ENCODE assay signal across 13 cellular contexts in genomic region chr3:46662771-46663551, GRCh38. TPM values are rescaled to one million over a fixed set of nuclear protein-coding genes. Genes with fewer than 3 reads are reported as not detected.
DNase-seq lines count a peak whose midpoint lies in the region; TF ChIP-seq lines count a peak whose summit lies in the region.
"Had no signal": no experiment of that assay in that cellular context is flagged by ENCODE, and none has a peak within 500 bp of the region (broad histone marks: within the 10 kb centered on the region; RNA-seq: fewer than 3 reads in every experiment).

No MANE protein-coding gene starts in this region.

- TF ChIP-seq CTCF in GM20000 (IDR thresholded peaks at IDR 0.05; ENCODE audit: extremely low read depth, missing control alignments): no peak

- DNase-seq in activated effector memory CD4-positive, alpha-beta T cell treated with anti-CD3 and anti-CD28 coated beads, Interleukin-2, amount 50 U/mL, for 16 hours: peak; percentile 36
- DNase-seq in activated effector memory CD4-positive, alpha-beta T cell treated with Interleukin-2 at 50 U/mL for 16 hours: no peak
- peak in 46 of 58 donors; percentile 13 to 84 (median 48) for DNase-seq in anterior cingulate cortex (lab: John Stamatoyannopoulos, UW)
- DNase-seq in kidney tubule cell (ENCODE audit: low spot score): peak; percentile 34
- no peak for DNase-seq in GM20000 (ENCODE audit: low spot score)
- DNase-seq in DMS79 treated with DMSO at 0.1 percent for 48 hours (lab: John Stamatoyannopoulos, UW): no peak
- no peak for DNase-seq in HPDE6-E6E7 (ENCODE audit: extremely low spot score)
- DNase-seq: MM.1S had no signal

- peak overlapping the region; percentile 79 for H3K27ac ChIP-seq in temporal lobe (ENCODE audit: low read depth, low read length)
- H3K27ac ChIP-seq: BLaER1 had no signal

RNA-seq across cellular contexts. Expression of gene ALS2CL, which starts 30.5 kb away (rescaled TPM):
- total RNA-seq in temporal lobe: 1.5 TPM

RNA-seq across cellular contexts. Expression of gene TMIE, which starts 38.2 kb away (rescaled TPM):
- total RNA-seq in temporal lobe: 2.0 TPM
- total RNA-seq: T-helper 1 cell treated with Interleukin-12 subunit alpha and Interleukin-12 subunit beta and Interleukin-4 antibody, amounts not matched to agents 30 ng/mL and 1 ng/mL, for 36 hours had no signal

RNA-seq across cellular contexts. Expression of gene FAM240A, which starts 50.6 kb away (rescaled TPM):
- not detected for total RNA-seq in temporal lobe
- total RNA-seq: activated naive CD4-positive, alpha-beta T cell treated with anti-CD3 and anti-CD28 coated beads, Interleukin-2, amount 50 U/mL, for 72 hours; subcutaneous adipose tissue; T-helper 1 cell treated with Interleukin-12 subunit alpha and Interleukin-12 subunit beta and Interleukin-4 antibody, amounts not matched to agents 30 ng/mL and 1 ng/mL, for 36 hours had no signal

RNA-seq across cellular contexts. Expression of gene PRSS50, which starts 54.7 kb away (rescaled TPM):
- total RNA-seq in temporal lobe: 0.25 TPM
- total RNA-seq: activated naive CD4-positive, alpha-beta T cell treated with anti-CD3 and anti-CD28 coated beads, Interleukin-2, amount 50 U/mL, for 72 hours; subcutaneous adipose tissue; T-helper 1 cell treated with Interleukin-12 subunit alpha and Interleukin-12 subunit beta and Interleukin-4 antibody, amounts not matched to agents 30 ng/mL and 1 ng/mL, for 36 hours had no signal

Comparison
In these comparisons a context has a peak if more than half of its experiments do, and no peak if none do; other contexts are left out.
1. DNase-seq: peak in activated effector memory CD4-positive, alpha-beta T cell treated with anti-CD3 and anti-CD28 coated beads, Interleukin-2, amount 50 U/mL, for 16 hours (single experiment), anterior cingulate cortex (46 of 58) and kidney tubule cell (single experiment); none in activated effector memory CD4-positive, alpha-beta T cell treated with Interleukin-2 at 50 U/mL for 16 hours (single experiment), GM20000 (single experiment), DMS79 treated with DMSO at 0.1 percent for 48 hours (single experiment) and HPDE6-E6E7 (single experiment).